17 cellular contexts compared by ENCODE assay signal in the genomic region with DNA sequence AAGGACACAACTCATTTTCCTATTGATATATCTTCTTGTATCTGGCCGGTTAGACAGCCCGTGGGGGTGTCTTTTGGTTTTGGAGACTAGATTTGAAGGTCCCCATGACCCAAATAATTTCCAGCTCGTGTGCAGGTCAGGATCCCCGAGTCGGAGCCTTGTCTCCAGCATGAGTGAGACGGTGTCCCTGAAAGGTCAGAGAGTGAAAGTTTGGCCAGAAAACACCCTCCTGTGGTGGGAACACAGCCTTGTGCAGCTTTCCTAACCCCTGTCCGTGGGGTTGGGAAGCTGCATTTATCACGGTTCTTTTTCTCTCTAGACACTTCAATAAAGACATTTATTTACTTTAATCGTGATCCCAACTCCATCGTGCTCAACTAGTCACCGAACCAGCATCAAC.
"Had no signal": no experiment of that assay in that cellular context is flagged by ENCODE, and none has a peak within 500 bp of the region (broad histone marks: within the 10 kb centered on the region; RNA-seq: fewer than 3 reads in every experiment).

No MANE protein-coding gene starts in this region.

- H3K4me3 Mint-ChIP-seq: activated CD4-positive, alpha-beta T cell treated with anti-CD3 and anti-CD28 coated beads, Interleukin-2, amount 10 ng/mL, durations not matched to agents 7 days and 5 days; activated CD8-positive, alpha-beta T cell treated with anti-CD3 and anti-CD28 coated beads, Interleukin-2, amount 10 ng/mL, durations not matched to agents 7 days and 5 days; activated T-cell treated with anti-CD3 and anti-CD28 coated beads, Interleukin-2, amount 50 U/mL, for 24 hours; nephron progenitor cell; stimulated activated naive CD8-positive, alpha-beta T cell treated with anti-CD3 and anti-CD28 coated beads, Interleukin-15, Interleukin-2, amounts not matched to agents 100 ng/mL and 50 ng/mL, for 24 hours; type B pancreatic cell had no signal

- H3K27me3 ChIP-seq: dorsolateral prefrontal cortex, foreskin keratinocyte, testis had no signal

- H3K9me3 Mint-ChIP-seq: activated T-cell treated with anti-CD3 and anti-CD28 coated beads, Interleukin-2, amount 50 U/mL, for 24 hours; stimulated activated naive CD8-positive, alpha-beta T cell treated with anti-CD3 and anti-CD28 coated beads, Interleukin-15, Interleukin-2, amounts not matched to agents 100 ng/mL and 50 ng/mL, for 24 hours had no signal

- H3K4me3 ChIP-seq: dorsolateral prefrontal cortex, testis had no signal

- H3K27ac ChIP-seq: foreskin keratinocyte, testis had no signal

- H3K4me1 ChIP-seq: foreskin keratinocyte had no signal

- H3K9me3 ChIP-seq: testis had no signal

- H3K27ac Mint-ChIP-seq: activated CD4-positive, alpha-beta T cell treated with anti-CD3 and anti-CD28 coated beads, Interleukin-2, amount 10 ng/mL, durations not matched to agents 7 days and 5 days; activated CD8-positive, alpha-beta T cell treated with anti-CD3 and anti-CD28 coated beads, Interleukin-2, amount 10 ng/mL, durations not matched to agents 7 days and 5 days; activated naive CD4-positive, alpha-beta T cell treated with anti-CD3 and anti-CD28 coated beads, Interleukin-2, amount 50 U/mL, for 72 hours; activated T-cell treated with anti-CD3 and anti-CD28 coated beads, Interleukin-2, amount 50 U/mL, for 24 hours; nephron progenitor cell; type B pancreatic cell had no signal

- H3K27me3 Mint-ChIP-seq: activated CD4-positive, alpha-beta T cell treated with anti-CD3 and anti-CD28 coated beads, Interleukin-2, amount 10 ng/mL, durations not matched to agents 7 days and 5 days; activated T-cell treated with anti-CD3 and anti-CD28 coated beads, Interleukin-2, amount 50 U/mL, for 24 hours; stimulated activated naive CD8-positive, alpha-beta T cell treated with anti-CD3 and anti-CD28 coated beads, Interleukin-15, Interleukin-2, amounts not matched to agents 100 ng/mL and 50 ng/mL, for 24 hours; type B pancreatic cell had no signal

- ATAC-seq: activated CD8-positive, alpha-beta T cell treated with anti-CD3 and anti-CD28 coated beads, Interleukin-2, amount 10 ng/mL, durations not matched to agents 7 days and 5 days; activated naive CD4-positive, alpha-beta T cell treated with anti-CD3 and anti-CD28 coated beads, Interleukin-2, amount 50 U/mL, for 72 hours; foreskin keratinocyte had no signal

- DNase-seq: activated CD4-positive, alpha-beta T cell treated with anti-CD3 and anti-CD28 coated beads, Interleukin-2, amount 10 ng/mL, durations not matched to agents 7 days and 5 days; activated CD8-positive, alpha-beta T cell treated with anti-CD3 and anti-CD28 coated beads, Interleukin-2, amount 10 ng/mL, durations not matched to agents 7 days and 5 days; activated gamma-delta T cell treated with Interleukin-2 at 50 U/mL for 16 hours; activated T-cell treated with anti-CD3 and anti-CD28 coated beads, Interleukin-2, amount 50 U/mL, for 24 hours; caudate nucleus; dorsolateral prefrontal cortex; foreskin keratinocyte; nephron progenitor cell; occipital lobe; small intestine; stimulated activated CD4-positive, alpha-beta T cell treated with anti-CD3 and anti-CD28 coated beads, Interleukin-15, amount 100 ng/mL, for 24 hours; stimulated activated CD4-positive, alpha-beta T cell treated with anti-CD3 and anti-CD28 coated beads, Interleukin-2, amount 100 ng/mL, for 48 hours; T1000; testis had no signal
